In the genomic region with DNA sequence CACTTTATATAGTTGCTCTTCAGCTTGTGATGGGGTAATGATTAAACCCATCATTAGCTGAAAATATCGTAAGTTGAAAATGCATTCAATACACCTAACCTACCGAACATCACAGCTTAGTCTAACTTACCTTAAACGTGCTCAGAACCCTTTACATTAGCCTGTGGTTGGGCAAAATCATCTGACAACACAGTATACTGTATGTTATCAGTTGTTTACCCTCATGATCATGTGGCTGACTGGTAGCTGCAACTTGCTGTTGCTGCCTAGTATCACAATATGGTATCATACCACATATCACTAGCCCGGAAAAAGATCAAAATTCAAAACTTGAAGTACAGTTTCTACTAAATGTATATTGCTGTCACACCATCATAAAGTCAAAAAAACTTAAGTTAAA, we compare ENCODE assay signal across 24 cellular contexts. TPM values are rescaled to one million over a fixed set of nuclear protein-coding genes. Genes with fewer than 3 reads are reported as not detected.
DNase-seq lines count a peak whose midpoint lies in the region; ATAC-seq and TF ChIP-seq lines count a peak whose summit lies in the region.
"Had no signal": no experiment of that assay in that cellular context is flagged by ENCODE, and none has a peak within 500 bp of the region (broad histone marks: within the 10 kb centered on the region; RNA-seq: fewer than 3 reads in every experiment).

No MANE protein-coding gene starts in this region.

- H3K4me1 Mint-ChIP-seq in CD4-positive, alpha-beta T cell (ENCODE audit: low read depth): peaks cover 78% of the 10 kb centered on the region
- H3K4me1 Mint-ChIP-seq in IgD-negative memory B cell (peaks cover 49 to 60% (median 58%) of the 10 kb centered on the region in 3 donors), memory B cell (peaks cover 35% of the 10 kb centered on the region), chondrocyte (ENCODE audit: low read depth) (peaks cover 3% of the 10 kb centered on the region), nephron progenitor cell (no peaks in the 10 kb centered on the region)
- peaks cover 44% of the 10 kb centered on the region for H3K4me1 Mint-ChIP-seq in T-helper 2 cell treated with Interferon-gamma antibody and Interleukin-4, amounts not matched to agents 5 μg/mL and 100 μg/mL, for 36 hours (ENCODE audit: low read depth)

- no peak overlapping the region for H3K4me3 ChIP-seq in PC-9
- H3K4me3 ChIP-seq: A549, SJSA1 had no signal

- H3F3A ChIP-seq in PC-9 (ENCODE audit: insufficient read depth, low read depth): no peaks in the 10 kb centered on the region

- no peaks in the 10 kb centered on the region for H3K36me3 ChIP-seq in PC-9 (ENCODE audit: low read depth)
- H3K36me3 ChIP-seq: BE2C had no signal

- H3K79me2 ChIP-seq in PC-9 (ENCODE audit: low read depth): peaks cover 20% of the 10 kb centered on the region

- no peak for DNase-seq in CD4-positive, alpha-beta T cell
- DNase-seq in T-helper 2 cell treated with Interferon-gamma antibody and Interleukin-4, amounts not matched to agents 5 μg/mL and 100 μg/mL, for 36 hours (ENCODE audit: low spot score): no peak
- DNase-seq in memory B cell (ENCODE audit: low spot score in 2 of 2) (no peak), chondrocyte (ENCODE audit: low spot score) (no peak), NCI-H1930 (lab: John Stamatoyannopoulos, UW) (no peak), nephron progenitor cell (no peak), PC-9 (no peak)
- DNase-seq: BE2C, Caco-2, DMS 273 treated with DMSO at 0.1 percent for 48 hours, DMS79 treated with DMSO at 0.1 percent for 48 hours, GOT3, IMR-90, NCI-H1092, NCI-H1436, NCI-H187 treated with DMSO at 0.1 percent for 48 hours, NCI-H226, NCI-H510A treated with DMSO at 0.1 percent for 48 hours, NCI-H774 had no signal

- POLR2A ChIA-PET in CD4-positive, alpha-beta T cell (lab: Charles Lee): interaction anchor here (0.8 to 2.7 kb wide), 2 partner anchors 10 to 590 kb away, joined by 3 to 15 read pairs; partner anchors contain the start of gene ZNF280D
- POLR2A ChIA-PET in PC-9 (lab: Charles Lee; ENCODE audit: unreplicated experiment): no interaction called here

- CTCF ChIA-PET in CD4-positive, alpha-beta T cell (lab: Charles Lee): interaction anchor here (1.7 kb wide), 1 partner anchor 11 kb away, joined by 6 read pairs; no protein-coding TSS in a partner anchor
- CTCF ChIA-PET in PC-9 (lab: Charles Lee): no interaction called here

- no peaks in the 10 kb centered on the region for H3K4me1 ChIP-seq in PC-9 (replicated peaks; ENCODE audit: insufficient read depth)
- H3K4me1 ChIP-seq: A549, BE2C, Caco-2, SJSA1 had no signal

- H3K4me3 Mint-ChIP-seq in CD4-positive, alpha-beta T cell: no peak overlapping the region
- H3K4me3 Mint-ChIP-seq in IgD-negative memory B cell: peak overlapping the region in 2 of 4 donors; percentile 6 to 87
- H3K4me3 Mint-ChIP-seq in T-helper 2 cell treated with Interferon-gamma antibody and Interleukin-4, amounts not matched to agents 5 μg/mL and 100 μg/mL, for 36 hours: no peak overlapping the region
- no peak overlapping the region for H3K4me3 Mint-ChIP-seq in memory B cell
- no peak overlapping the region for H3K4me3 Mint-ChIP-seq in chondrocyte (ENCODE audit: unreplicated experiment)
- no peak overlapping the region for H3K4me3 Mint-ChIP-seq in nephron progenitor cell

- no peak overlapping the region for H3K4me2 ChIP-seq in PC-9
- H3K4me2 ChIP-seq: A549 had no signal

- no peaks in the 10 kb centered on the region for H3K27me3 Mint-ChIP-seq in CD4-positive, alpha-beta T cell
- H3K27me3 Mint-ChIP-seq in IgD-negative memory B cell (no peaks in the 10 kb centered on the region), memory B cell (no peaks in the 10 kb centered on the region), chondrocyte (ENCODE audit: low read depth) (no peaks in the 10 kb centered on the region), nephron progenitor cell (ENCODE audit: low read depth, poor library complexity) (peaks cover 2% of the 10 kb centered on the region)
- H3K27me3 Mint-ChIP-seq in T-helper 2 cell treated with Interferon-gamma antibody and Interleukin-4, amounts not matched to agents 5 μg/mL and 100 μg/mL, for 36 hours (ENCODE audit: low read depth): no peaks in the 10 kb centered on the region

- peak overlapping the region; percentile 31 for H3K27ac Mint-ChIP-seq in CD4-positive, alpha-beta T cell
- H3K27ac Mint-ChIP-seq in IgD-negative memory B cell: peak overlapping the region in 2 of 3 donors; percentile 3 to 29
- peak overlapping the region; percentile 3 for H3K27ac Mint-ChIP-seq in T-helper 2 cell treated with Interferon-gamma antibody and Interleukin-4, amounts not matched to agents 5 μg/mL and 100 μg/mL, for 36 hours
- H3K27ac Mint-ChIP-seq in memory B cell: peak overlapping the region; percentile 62
- H3K27ac Mint-ChIP-seq in chondrocyte (ENCODE audit: unreplicated experiment): no peak overlapping the region
- H3K27ac Mint-ChIP-seq in nephron progenitor cell: no peak overlapping the region

- no peak overlapping the region for H2AFZ ChIP-seq in PC-9

- H3K27me3 ChIP-seq in CD4-positive, alpha-beta T cell (ENCODE audit: control insufficient read depth, insufficient read depth, low read length): no peaks in the 10 kb centered on the region
- no peaks in the 10 kb centered on the region for H3K27me3 ChIP-seq in PC-9 (ENCODE audit: insufficient read depth, low read depth)
- H3K27me3 ChIP-seq: BE2C, SJSA1 had no signal

- peaks cover 40% of the 10 kb centered on the region for H3K36me3 Mint-ChIP-seq in CD4-positive, alpha-beta T cell (ENCODE audit: low read depth)
- H3K36me3 Mint-ChIP-seq in IgD-negative memory B cell (peaks cover 16% of the 10 kb centered on the region), memory B cell (peaks cover 19% of the 10 kb centered on the region), chondrocyte (ENCODE audit: low read depth) (peaks cover 4% of the 10 kb centered on the region), nephron progenitor cell (ENCODE audit: low read depth) (peaks cover 23% of the 10 kb centered on the region)
- H3K36me3 Mint-ChIP-seq in T-helper 2 cell treated with Interferon-gamma antibody and Interleukin-4, amounts not matched to agents 5 μg/mL and 100 μg/mL, for 36 hours (ENCODE audit: low read depth): peaks cover 49% of the 10 kb centered on the region

- ATAC-seq in CD4-positive, alpha-beta T cell (ENCODE audit: poor library complexity): no peak
- no peak for ATAC-seq in memory B cell (ENCODE audit: low read depth)
- ATAC-seq: A549, HCT116, Right ventricle myocardium inferior had no signal

- no TSS peak for BruUV-seq in PC-9 (replicated peaks; lab: Mats Ljungman, UMichigan)

- no peaks in the 10 kb centered on the region for H3K9me2 ChIP-seq in PC-9 (ENCODE audit: insufficient read depth)

- no peaks in the 10 kb centered on the region for H4K20me1 ChIP-seq in PC-9 (ENCODE audit: insufficient read depth)

- intact Hi-C loops in CD4-positive, alpha-beta T cell (cut with DNase I, micrococcal nuclease): no loop called here
- intact Hi-C loops in PC-9 (cut with micrococcal nuclease; ENCODE audit: unreplicated experiment): no loop called here

- H3K27ac ChIP-seq in CD4-positive, alpha-beta T cell (ENCODE audit: low read depth, low read length): no peak overlapping the region
- H3K27ac ChIP-seq in PC-9: no peak overlapping the region
- H3K27ac ChIP-seq: A549, SJSA1 had no signal

- TF ChIP-seq CTCF in CD4-positive, alpha-beta T cell (IDR thresholded peaks at IDR 0.05): no peak
- TF ChIP-seq CTCF in chondrocyte (IDR thresholded peaks at IDR 0.05): no peak
- TF ChIP-seq CTCF in nephron progenitor cell (IDR thresholded peaks at IDR 0.05): no peak
- no peak for TF ChIP-seq CTCF in PC-9 (conservative IDR thresholded peaks at IDR 0.05)

- no peaks in the 10 kb centered on the region for H3K9me3 ChIP-seq in CD4-positive, alpha-beta T cell (ENCODE audit: control insufficient read depth, low read length)
- H3K9me3 ChIP-seq in PC-9 (ENCODE audit: insufficient read depth, low read depth): no peaks in the 10 kb centered on the region
- H3K9me3 ChIP-seq: A549, BE2C, Caco-2, SJSA1 had no signal

- no peaks in the 10 kb centered on the region for H3K9me3 Mint-ChIP-seq in CD4-positive, alpha-beta T cell
- H3K9me3 Mint-ChIP-seq in IgD-negative memory B cell: no peaks in the 10 kb centered on the region
- peaks cover 8% of the 10 kb centered on the region for H3K9me3 Mint-ChIP-seq in T-helper 2 cell treated with Interferon-gamma antibody and Interleukin-4, amounts not matched to agents 5 μg/mL and 100 μg/mL, for 36 hours
- H3K9me3 Mint-ChIP-seq in memory B cell: no peaks in the 10 kb centered on the region
- no peaks in the 10 kb centered on the region for H3K9me3 Mint-ChIP-seq in chondrocyte (ENCODE audit: low read depth)
- H3K9me3 Mint-ChIP-seq in nephron progenitor cell: peaks cover 8% of the 10 kb centered on the region

RNA-seq across cellular contexts. Expression of gene ZNF280D, which starts 9.5 kb away (rescaled TPM):
- total RNA-seq in CD4-positive, alpha-beta T cell: 10 to 100 TPM; 27.2 to 30.3 TPM
- polyA plus RNA-seq in IgD-negative memory B cell: 19.4 TPM
- total RNA-seq in chondrocyte (12.5 to 16.8 TPM (median 15.1 TPM) in 3 replicates), PC-9 (2021) (21.9 and 26.8 TPM in 2 replicates)

Comparison
In these comparisons a context has a peak if more than half of its experiments do, and no peak if none do; other contexts are left out.
1. H3K27ac Mint-ChIP-seq: peak in CD4-positive, alpha-beta T cell (single experiment), IgD-negative memory B cell (2 of 3), T-helper 2 cell treated with Interferon-gamma antibody and Interleukin-4, amounts not matched to agents 5 μg/mL and 100 μg/mL, for 36 hours (single experiment) and memory B cell (single experiment); none in chondrocyte (single experiment) and nephron progenitor cell (single experiment).